Comparison of ENCODE assay signal across 9 cellular contexts in genomic region chr15:31051646-31052045, GRCh38.
"Had no signal": no experiment of that assay in that cellular context is flagged by ENCODE, and none has a peak within 500 bp of the region (broad histone marks: within the 10 kb centered on the region; RNA-seq: fewer than 3 reads in every experiment).

No MANE protein-coding gene starts in this region.

- ATAC-seq: activated naive CD4-positive, alpha-beta T cell treated with anti-CD3 and anti-CD28 coated beads, Interleukin-2, amount 50 U/mL, for 72 hours had no signal

- H3K36me3 Mint-ChIP-seq: activated naive CD4-positive, alpha-beta T cell treated with anti-CD3 and anti-CD28 coated beads, Interleukin-2, amount 50 U/mL, for 72 hours had no signal

- H3K27ac Mint-ChIP-seq: activated naive CD4-positive, alpha-beta T cell treated with anti-CD3 and anti-CD28 coated beads, Interleukin-2, amount 50 U/mL, for 72 hours had no signal

- DNase-seq: activated T-cell treated with anti-CD3 and anti-CD28 coated beads, Interleukin-2, amount 50 U/mL, for 1 hour; anterior cingulate cortex; dermis blood vessel endothelial cell; hippocampal formation; kidney glomerular epithelial cell; stimulated activated CD4-positive, alpha-beta T cell treated with anti-CD3 and anti-CD28 coated beads, Interleukin-15, amount 100 ng/mL, for 24 hours; stimulated activated CD4-positive, alpha-beta T cell treated with anti-CD3 and anti-CD28 coated beads, Interleukin-4, amount 100 ng/mL, for 24 hours; thyroid gland had no signal

- H3K9me3 Mint-ChIP-seq: activated naive CD4-positive, alpha-beta T cell treated with anti-CD3 and anti-CD28 coated beads, Interleukin-2, amount 50 U/mL, for 72 hours had no signal
